Comparison of ENCODE assay signal across 10 cellular contexts in the genomic region with DNA sequence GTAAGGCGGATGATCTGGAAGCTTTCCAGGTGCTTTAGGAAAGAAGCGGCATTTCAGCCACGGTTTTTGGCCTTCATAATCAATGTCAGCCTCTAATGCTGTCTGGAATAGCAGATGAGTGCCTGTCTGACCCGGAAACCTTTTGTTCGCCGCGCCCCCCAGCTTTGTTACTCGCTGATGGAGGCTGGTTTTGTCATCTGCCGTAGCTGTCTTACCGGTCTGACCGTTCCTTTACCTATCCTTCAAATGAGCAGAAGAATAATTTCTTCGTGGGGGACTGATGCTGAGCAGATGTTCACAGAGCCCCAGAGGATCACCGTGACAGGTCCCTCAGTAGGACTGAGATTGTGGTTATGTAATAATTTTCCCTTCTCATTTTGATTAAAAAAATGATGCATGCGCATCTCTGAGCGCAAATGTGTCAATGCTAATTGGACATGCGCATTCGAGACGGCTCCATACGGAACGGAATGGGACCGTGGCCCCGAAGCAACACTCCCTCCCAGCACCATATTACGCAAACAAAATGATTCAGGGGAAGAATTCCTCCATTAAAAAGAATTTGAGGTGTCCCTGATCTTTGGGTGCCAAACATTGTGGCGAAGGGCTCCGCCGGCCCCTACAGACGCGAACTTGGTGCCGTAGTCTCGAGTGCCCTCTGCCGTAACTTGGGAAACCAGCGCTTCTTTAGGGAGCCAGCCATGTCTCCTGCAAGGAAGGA. TPM values are rescaled to one million over a fixed set of nuclear protein-coding genes. Genes with fewer than 3 reads are reported as not detected.
DNase-seq lines count a peak whose midpoint lies in the region; ATAC-seq and TF ChIP-seq lines count a peak whose summit lies in the region.
"Had no signal": no experiment of that assay in that cellular context is flagged by ENCODE, and none has a peak within 500 bp of the region (broad histone marks: within the 10 kb centered on the region; RNA-seq: fewer than 3 reads in every experiment).

No MANE protein-coding gene starts in this region.

- ATAC-seq in T-helper 17 cell (peak; percentile 56), upper lobe of right lung (peak; percentile 66), GM19452 (IDR thresholded peaks at IDR 0.05; ENCODE audit: unreplicated experiment) (no peak)

- no peak overlapping the region for H3K9ac ChIP-seq in HUES6 (ENCODE audit: low read length)

- H3K9me3 ChIP-seq in HUES6 (ENCODE audit: control insufficient read depth, insufficient read depth, low read depth, low read length), result no peaks in the 10 kb centered on the region
- H3K9me3 ChIP-seq in T-helper 17 cell (ENCODE audit: control insufficient read depth, low read length, poor library complexity, severe bottlenecking), result no peaks in the 10 kb centered on the region
- no peaks in the 10 kb centered on the region for H3K9me3 ChIP-seq in esophagus (ENCODE audit: control insufficient read depth in 2 of 2, insufficient read depth in 1 of 2, low read depth in 1 of 2, low read length in 1 of 2)
- no peaks in the 10 kb centered on the region for H3K9me3 ChIP-seq in upper lobe of right lung

- H3K4me1 ChIP-seq in HUES6 (ENCODE audit: control insufficient read depth, insufficient read depth, low read length), result no peaks in the 10 kb centered on the region; the same call in 1 of the 2 replicates
- H3K4me1 ChIP-seq in esophagus (ENCODE audit: control insufficient read depth in 2 of 2, insufficient read depth in 2 of 2, low read length in 1 of 2), result no peaks in the 10 kb centered on the region
- H3K4me1 ChIP-seq in upper lobe of right lung, result peaks cover 8% of the 10 kb centered on the region

- DNase-seq in DMS53 (lab: John Stamatoyannopoulos, UW) (peak; percentile 75), T-helper 17 cell (no peak), mucosa of gallbladder (ENCODE audit: low spot score) (peak; percentile 32), upper lobe of right lung (no peak), activated gamma-delta T cell treated with Interleukin-2 at 50 U/mL for 16 hours (no peak)
- DNase-seq: activated B cell treated with CpG ODN at 0.5 μM for 24 hours had no signal

- H3K4me3 ChIP-seq in HUES6 (ENCODE audit: low read depth, low read length) (peak overlapping the region; percentile 52), esophagus (ENCODE audit: low read depth in 1 of 2, low read length in 2 of 2) (peak overlapping the region; percentile 4 to 42), upper lobe of right lung (peak overlapping the region; percentile 43)

- peaks cover 62% of the 10 kb centered on the region for H3K27me3 Mint-ChIP-seq in T-helper 17 cell

- H3K27ac Mint-ChIP-seq in T-helper 17 cell, result no peak overlapping the region
- H3K27ac Mint-ChIP-seq: activated B cell treated with CpG ODN at 0.5 μM for 24 hours had no signal

- 7 to 9% methylated on average over 32 of the region's 32 CpGs for WGBS in esophagus, 2 donors

- H3K27ac ChIP-seq in HUES6 (ENCODE audit: low read depth, low read length), result no peak overlapping the region
- H3K27ac ChIP-seq in esophagus (ENCODE audit: low read depth in 2 of 2, low read length in 1 of 2), result no peak overlapping the region
- no peak overlapping the region for H3K27ac ChIP-seq in upper lobe of right lung

- H3K4me1 Mint-ChIP-seq in T-helper 17 cell, result peaks cover 9% of the 10 kb centered on the region

- intact Hi-C loops in upper lobe of right lung (cut with DNase I), result no loop called here

- H3K36me3 Mint-ChIP-seq in T-helper 17 cell (ENCODE audit: low read depth), result peaks cover 2% of the 10 kb centered on the region

- H3K36me3 ChIP-seq in HUES6 (ENCODE audit: control insufficient read depth, insufficient read depth, low read length) (no peaks in the 10 kb centered on the region), esophagus (ENCODE audit: control insufficient read depth in 2 of 2, insufficient read depth in 2 of 2, low read length in 1 of 2) (no peaks in the 10 kb centered on the region), upper lobe of right lung (no peaks in the 10 kb centered on the region)

- peak; percentile 56 for TF ChIP-seq CTCF in upper lobe of right lung (IDR thresholded peaks at IDR 0.05)

- H3K27me3 ChIP-seq in HUES6 (ENCODE audit: control insufficient read depth, insufficient read depth, low read length), result peaks cover 56% of the 10 kb centered on the region
- H3K27me3 ChIP-seq in esophagus (ENCODE audit: control insufficient read depth in 1 of 2, insufficient read depth in 2 of 2, low read length in 2 of 2), result peaks cover 0 to 2% of the 10 kb centered on the region in 2 donors
- H3K27me3 ChIP-seq in upper lobe of right lung, result peaks cover 52% of the 10 kb centered on the region

- peak overlapping the region; percentile 36 for H3K4me3 Mint-ChIP-seq in T-helper 17 cell
- H3K4me3 Mint-ChIP-seq: activated B cell treated with CpG ODN at 0.5 μM for 24 hours had no signal

RNA-seq across cellular contexts. Expression of a gene that starts 27.6 kb away (rescaled TPM):
- not detected for total RNA-seq in T-helper 17 cell
- not detected for polyA plus RNA-seq in esophagus
- not detected for total RNA-seq in mucosa of gallbladder
- not detected for total RNA-seq in upper lobe of right lung
- total RNA-seq: activated B cell treated with CpG ODN at 0.5 μM for 24 hours, subcutaneous adipose tissue had no signal

RNA-seq across cellular contexts. Expression of a gene that starts 51.0 kb away (rescaled TPM):
- total RNA-seq in T-helper 17 cell (1,000 to 10,000 TPM; 1,005 to 1,022 TPM), mucosa of gallbladder (666 TPM), upper lobe of right lung (585 TPM)
- polyA plus RNA-seq in esophagus, result 1,000 to 10,000 TPM in 1 of 2 donors, 100 to 1,000 TPM in 1; 800 to 2,525 TPM

Comparison
In these comparisons a context has a peak if more than half of its experiments do, and no peak if none do; other contexts are left out.
1. DNase-seq: peak in DMS53 (single experiment) and mucosa of gallbladder (single experiment); none in T-helper 17 cell (0 of 3), upper lobe of right lung (single experiment) and activated gamma-delta T cell treated with Interleukin-2 at 50 U/mL for 16 hours (single experiment).
2. Peak in every context shown above with its lines, with median percentiles within 50 percentile points of each other: H3K4me3 ChIP-seq.